Comparison of ENCODE assay signal across 8 cellular contexts in genomic region chr14:91892918-91893527, GRCh38. TPM values are rescaled to one million over a fixed set of nuclear protein-coding genes. Genes with fewer than 3 reads are reported as not detected.
DNase-seq lines count a peak whose midpoint lies in the region; ATAC-seq and TF ChIP-seq lines count a peak whose summit lies in the region.

No MANE protein-coding gene starts in this region.

- no peak for TF ChIP-seq POLR2A in heart left ventricle (IDR thresholded peaks at IDR 0.05)

- H3K9ac ChIP-seq in rectal smooth muscle tissue (ENCODE audit: low read length): no peak overlapping the region

- H3K9me3 ChIP-seq in heart left ventricle (no peaks in the 10 kb centered on the region), right cardiac atrium (ENCODE audit: control insufficient read depth, low read length) (no peaks in the 10 kb centered on the region)

- intact Hi-C loops in heart left ventricle (cut with DNase I): no loop called here
- intact Hi-C loops in right cardiac atrium (cut with DNase I): no loop called here

- H3K4me1 ChIP-seq in heart left ventricle: peaks cover 2 to 65% (median 32%) of the 10 kb centered on the region in 12 donors
- peaks cover 25% of the 10 kb centered on the region for H3K4me1 ChIP-seq in right cardiac atrium (ENCODE audit: control insufficient read depth, insufficient read depth, low read length)
- H3K4me1 ChIP-seq in rectal smooth muscle tissue (ENCODE audit: control insufficient read depth, insufficient read depth, low read length): peaks cover 19% of the 10 kb centered on the region

- H3K27ac ChIP-seq in heart left ventricle: peak overlapping the region in 6 of 12 donors; percentile 16 to 63 (median 44)
- H3K27ac ChIP-seq in right cardiac atrium (ENCODE audit: low read length): no peak overlapping the region
- peak overlapping the region; percentile 71 to 86 for H3K27ac ChIP-seq in coronary artery
- peak overlapping the region; percentile 37 for H3K27ac ChIP-seq in rectal smooth muscle tissue (ENCODE audit: low read depth, low read length)

- peaks cover 0 to 11% (median 0%) of the 10 kb centered on the region in 9 donors for H3K36me3 ChIP-seq in heart left ventricle
- no peaks in the 10 kb centered on the region for H3K36me3 ChIP-seq in rectal smooth muscle tissue (ENCODE audit: control insufficient read depth, insufficient read depth, low read length)

- no peak for ATAC-seq in heart left ventricle
- no peak for ATAC-seq in right cardiac atrium
- ATAC-seq in HG03354 (IDR thresholded peaks at IDR 0.05; ENCODE audit: poor library complexity, severe bottlenecking, unreplicated experiment): no peak
- no peak for ATAC-seq in HG02938 (IDR thresholded peaks at IDR 0.05; ENCODE audit: unreplicated experiment)

- peak in 10 of 12 donors; percentile 21 to 58 (median 45) for TF ChIP-seq CTCF in heart left ventricle (IDR thresholded peaks at IDR 0.05)
- no peak for TF ChIP-seq CTCF in coronary artery (IDR thresholded peaks at IDR 0.05)

- WGBS in heart left ventricle, 4 donors: 34 to 43% (median 36%) methylated on average over 10 of the region's 10 CpGs
- WGBS in right cardiac atrium: 42% methylated on average over 10 of the region's 10 CpGs

- H3K27me3 ChIP-seq in heart left ventricle: no peaks in the 10 kb centered on the region
- H3K27me3 ChIP-seq in right cardiac atrium (ENCODE audit: control insufficient read depth, insufficient read depth): no peaks in the 10 kb centered on the region
- no peaks in the 10 kb centered on the region for H3K27me3 ChIP-seq in rectal smooth muscle tissue (ENCODE audit: control insufficient read depth, insufficient read depth, low read length)

- no peak for DNase-seq in heart left ventricle
- no peak for DNase-seq in right cardiac atrium
- DNase-seq in NCI-H748 treated with DMSO at 0.1 percent for 48 hours (lab: John Stamatoyannopoulos, UW): peak; percentile 28
- no peak for DNase-seq in coronary artery (ENCODE audit: low spot score)
- DNase-seq in SHP77 treated with DMSO at 0.1 percent for 48 hours (lab: John Stamatoyannopoulos, UW): no peak

- H3K4me3 ChIP-seq in heart left ventricle (no peak overlapping the region), right cardiac atrium (ENCODE audit: low read length) (no peak overlapping the region), coronary artery (no peak overlapping the region), rectal smooth muscle tissue (ENCODE audit: low read length) (no peak overlapping the region)

RNA-seq across cellular contexts. Expression of gene TC2N, which starts 25.7 kb away (rescaled TPM):
- total RNA-seq in heart left ventricle (10 to 100 TPM in 1 of 9 donors, 1 to 10 TPM in 8; 1.1 to 17.1 (median 3.2) TPM), right cardiac atrium (10 to 100 TPM in 3 of 4 donors, 1 to 10 TPM in 1; 8.6 to 17.4 (median 15.0) TPM)
- polyA plus RNA-seq in heart left ventricle (1 to 10 TPM; 1.2 to 2.1 TPM), right cardiac atrium (7.1 TPM)

RNA-seq across cellular contexts. Expression of gene FBLN5, which starts 54.5 kb away (rescaled TPM):
- 100 to 1,000 TPM in 1 of 9 donors, 10 to 100 TPM in 8; 26.6 to 129 (median 40.3) TPM for total RNA-seq in heart left ventricle
- 10 to 100 TPM; 26.0 to 33.3 TPM for polyA plus RNA-seq in heart left ventricle
- 100 to 1,000 TPM in 3 of 4 donors, 10 to 100 TPM in 1; 99.7 to 173 (median 152) TPM for total RNA-seq in right cardiac atrium
- 122 TPM for polyA plus RNA-seq in right cardiac atrium
